ENCODE assay signal across 7 cellular contexts in the genomic region with DNA sequence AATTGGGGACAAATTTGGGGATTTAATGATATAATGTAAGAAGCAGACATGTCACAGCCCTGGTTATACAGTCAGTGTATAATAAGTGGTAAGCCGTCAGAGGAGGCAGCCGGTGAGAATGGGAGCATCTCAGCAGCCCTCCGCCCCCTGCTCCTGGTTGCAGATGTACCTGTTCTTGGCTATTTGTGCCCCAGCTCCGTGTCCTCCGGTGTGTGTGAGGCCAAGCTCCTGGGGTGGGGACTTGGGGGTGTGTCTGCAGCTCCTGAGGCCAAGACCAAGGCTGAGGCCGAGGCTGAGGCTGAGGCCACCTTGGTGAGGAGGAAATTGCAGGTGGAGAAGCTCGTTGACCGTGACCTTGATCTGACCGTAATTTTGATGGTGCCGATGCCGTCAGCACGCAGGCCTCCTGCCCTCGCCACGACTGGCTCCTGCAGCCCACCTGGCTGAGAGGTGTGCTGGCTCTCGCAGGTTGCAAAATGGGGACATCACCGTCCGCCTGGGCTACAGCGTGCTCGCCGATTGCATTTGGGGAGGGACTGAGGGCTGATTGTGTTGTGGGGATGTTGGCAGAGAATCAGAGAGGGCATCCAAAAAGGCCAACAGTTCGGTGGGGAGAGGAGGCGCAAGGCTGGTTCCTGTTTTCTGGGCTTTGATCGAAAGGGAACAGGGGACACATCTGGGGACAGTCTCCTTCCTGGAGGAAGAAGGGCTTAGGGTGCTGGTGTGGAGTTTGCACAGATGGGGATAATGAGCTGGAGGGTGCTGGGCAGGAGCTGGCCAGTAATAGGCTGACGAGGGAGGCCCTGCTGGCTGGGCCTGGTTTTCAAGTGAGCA.
A peak's percentile ranks its signal among the peaks of the same experiment; 100 is the strongest.
DNase-seq lines count a peak whose midpoint lies in the region; ATAC-seq and TF ChIP-seq lines count a peak whose summit lies in the region.

No MANE protein-coding gene starts in this region.

- TF ChIP-seq CTCF in lower lobe of right lung (IDR thresholded peaks at IDR 0.05): no peak
- TF ChIP-seq CTCF in suprapubic skin (IDR thresholded peaks at IDR 0.05): no peak

- H3K36me3 ChIP-seq in adipocyte (ENCODE audit: control insufficient read depth, insufficient read depth, low read length, severe bottlenecking) (no peaks in the 10 kb centered on the region), lower lobe of right lung (no peaks in the 10 kb centered on the region), suprapubic skin (no peaks in the 10 kb centered on the region)

- peak overlapping the region; percentile 41 for H3K9ac ChIP-seq in adipocyte (ENCODE audit: low read length)

- H3K4me3 ChIP-seq in adipocyte (ENCODE audit: low read length): no peak overlapping the region
- no peak overlapping the region for H3K4me3 ChIP-seq in lower lobe of right lung
- H3K4me3 ChIP-seq in suprapubic skin: no peak overlapping the region

- H3K27me3 ChIP-seq in adipocyte (replicated peaks; ENCODE audit: control insufficient read depth, insufficient read depth, low read length) (no peaks in the 10 kb centered on the region), lower lobe of right lung (ENCODE audit: low read depth) (no peaks in the 10 kb centered on the region), suprapubic skin (no peaks in the 10 kb centered on the region)

- no peak for TF ChIP-seq EP300 in suprapubic skin (IDR thresholded peaks at IDR 0.05)

- peak overlapping the region; percentile 53 for H3K27ac ChIP-seq in lower lobe of right lung
- peak overlapping the region; percentile 31 for H3K27ac ChIP-seq in suprapubic skin

- intact Hi-C loops in lower lobe of right lung (cut with DNase I): no loop called here

- DNase-seq in MV-4-11 (lab: John Stamatoyannopoulos, UW) (peak; percentile 89), adipocyte (ENCODE audit: low read depth) (no peak), lower lobe of right lung (no peak), suprapubic skin (ENCODE audit: low spot score in 2 of 2) (no peak), D341Med (ENCODE audit: low spot score) (no peak)

- no peak for ATAC-seq in lower lobe of right lung
- ATAC-seq in HG02759 (IDR thresholded peaks at IDR 0.05; ENCODE audit: unreplicated experiment): no peak
- no peak for ATAC-seq in GM19467 (IDR thresholded peaks at IDR 0.05; ENCODE audit: unreplicated experiment)

- 68% methylated on average over 15 of the region's 24 CpGs for WGBS in suprapubic skin

- TF ChIP-seq POLR2A in suprapubic skin (IDR thresholded peaks at IDR 0.05): no peak

- H3K9me3 ChIP-seq in adipocyte (ENCODE audit: control insufficient read depth, low read length) (no peaks in the 10 kb centered on the region), lower lobe of right lung (no peaks in the 10 kb centered on the region), suprapubic skin (no peaks in the 10 kb centered on the region)

- H3K4me1 ChIP-seq in adipocyte (ENCODE audit: control insufficient read depth, insufficient read depth, low read length) (peaks cover 75% of the 10 kb centered on the region), lower lobe of right lung (peaks cover 94% of the 10 kb centered on the region), suprapubic skin (peaks cover 88% of the 10 kb centered on the region)
